34 cellular contexts compared by ENCODE assay signal in genomic region chr1:83109692-83110091, GRCh38.
"Had no signal": no experiment of that assay in that cellular context is flagged by ENCODE, and none has a peak within 500 bp of the region (broad histone marks: within the 10 kb centered on the region; RNA-seq: fewer than 3 reads in every experiment).

No MANE protein-coding gene starts in this region.

- H3K36me3 Mint-ChIP-seq: activated CD4-positive, alpha-beta memory T cell treated with anti-CD3 and anti-CD28 coated beads for 36 hours; activated naive CD4-positive, alpha-beta T cell treated with anti-CD3 and anti-CD28 coated beads, Interleukin-2, amount 50 U/mL, for 24 hours; activated naive CD8-positive, alpha-beta T cell treated with anti-CD3 and anti-CD28 coated beads, Interleukin-2, amount 10 ng/mL, durations not matched to agents 7 days and 5 days had no signal

- H3K27me3 Mint-ChIP-seq: activated CD4-positive, alpha-beta memory T cell treated with anti-CD3 and anti-CD28 coated beads for 36 hours; activated naive CD4-positive, alpha-beta T cell treated with anti-CD3 and anti-CD28 coated beads, Interleukin-2, amount 50 U/mL, for 24 hours; activated naive CD8-positive, alpha-beta T cell treated with anti-CD3 and anti-CD28 coated beads, Interleukin-2, amount 10 ng/mL, durations not matched to agents 7 days and 5 days; central memory CD8-positive, alpha-beta T cell had no signal

- H3K27ac Mint-ChIP-seq: activated CD4-positive, alpha-beta memory T cell treated with anti-CD3 and anti-CD28 coated beads for 36 hours; activated naive CD4-positive, alpha-beta T cell treated with anti-CD3 and anti-CD28 coated beads, Interleukin-2, amount 50 U/mL, for 24 hours; activated naive CD8-positive, alpha-beta T cell treated with anti-CD3 and anti-CD28 coated beads, Interleukin-2, amount 10 ng/mL, durations not matched to agents 7 days and 5 days; activated T-helper 2 cell treated with anti-CD3 and anti-CD28 coated beads, Interferon-gamma antibody, Interleukin-2, Interleukin-4, amounts not matched to agents 10 μg/mL and 5 μg/mL and 100 μg/mL, durations not matched to agents 14 hours and 24 hours and 36 hours; T-helper 1 cell treated with Interleukin-12 subunit alpha and Interleukin-12 subunit beta and Interleukin-4 antibody, amounts not matched to agents 30 μg/mL and 1 μg/mL, for 36 hours; T-helper 2 cell treated with Interferon-gamma antibody and Interleukin-4, amounts not matched to agents 5 μg/mL and 100 μg/mL, for 36 hours had no signal

- H3K4me1 Mint-ChIP-seq: activated naive CD4-positive, alpha-beta T cell treated with anti-CD3 and anti-CD28 coated beads, Interleukin-2, amount 50 U/mL, for 24 hours; central memory CD8-positive, alpha-beta T cell had no signal

- ATAC-seq: activated CD4-positive, CD25-positive, alpha-beta regulatory T cell treated with anti-CD3 and anti-CD28 coated beads, Interleukin-2, amount 50 U/mL, for 24 hours; PC-3 had no signal

- H3K9me3 Mint-ChIP-seq: activated CD4-positive, alpha-beta memory T cell treated with anti-CD3 and anti-CD28 coated beads for 36 hours; activated naive CD4-positive, alpha-beta T cell treated with anti-CD3 and anti-CD28 coated beads, Interleukin-2, amount 50 U/mL, for 24 hours; activated T-helper 2 cell treated with anti-CD3 and anti-CD28 coated beads, Interferon-gamma antibody, Interleukin-2, Interleukin-4, amounts not matched to agents 10 μg/mL and 5 μg/mL and 100 μg/mL, durations not matched to agents 14 hours and 24 hours and 36 hours; T-helper 1 cell treated with Interleukin-12 subunit alpha and Interleukin-12 subunit beta and Interleukin-4 antibody, amounts not matched to agents 30 μg/mL and 1 μg/mL, for 36 hours; T-helper 2 cell treated with Interferon-gamma antibody and Interleukin-4, amounts not matched to agents 5 μg/mL and 100 μg/mL, for 36 hours had no signal

- DNase-seq: activated CD4-positive, alpha-beta memory T cell treated with anti-CD3 and anti-CD28 coated beads for 36 hours; activated CD4-positive, alpha-beta T cell treated with anti-CD3 and anti-CD28 coated beads for 4 hours; activated CD4-positive, alpha-beta T cell treated with anti-CD3 and anti-CD28 coated beads, Interleukin-2, amount 50 U/mL, for 1 hour; activated CD8-positive, alpha-beta memory T cell treated with anti-CD3 and anti-CD28 coated beads, Interleukin-2, amount 50 U/mL, for 4 hours; activated gamma-delta T cell; activated naive CD4-positive, alpha-beta T cell treated with Interleukin-2 at 50 U/mL for 16 hours; activated naive CD8-positive, alpha-beta T cell treated with anti-CD3 and anti-CD28 coated beads, Interleukin-2, amount 10 ng/mL, durations not matched to agents 7 days and 5 days; activated T-cell treated with anti-CD3 and anti-CD28 coated beads for 4 hours; activated T-cell treated with anti-CD3 and anti-CD28 coated beads, Interleukin-2, amount 50 U/mL, for 48 hours; amygdala; NCI-H1092 treated with DMSO at 0.1 percent for 48 hours; NCI-H1417 treated with DMSO at 0.1 percent for 48 hours; NCI-H187 treated with DMSO at 0.1 percent for 48 hours; NCI-H2081; NCI-H2171 treated with DMSO at 0.1 percent for 48 hours; NCI-H2227 treated with DMSO at 0.1 percent for 48 hours; NCI-H446; NCI-H524; NCI-H69; NCI-H82; PC-3; Peyer's patch; RPMI8226; SHP77 treated with DMSO at 0.1 percent for 48 hours; SK-N-SH had no signal

- H3K4me3 Mint-ChIP-seq: activated CD4-positive, alpha-beta memory T cell treated with anti-CD3 and anti-CD28 coated beads for 36 hours; activated naive CD4-positive, alpha-beta T cell treated with anti-CD3 and anti-CD28 coated beads, Interleukin-2, amount 50 U/mL, for 24 hours; activated naive CD8-positive, alpha-beta T cell treated with anti-CD3 and anti-CD28 coated beads, Interleukin-2, amount 10 ng/mL, durations not matched to agents 7 days and 5 days; central memory CD8-positive, alpha-beta T cell; T-helper 1 cell treated with Interleukin-12 subunit alpha and Interleukin-12 subunit beta and Interleukin-4 antibody, amounts not matched to agents 30 μg/mL and 1 μg/mL, for 36 hours; T-helper 2 cell treated with Interferon-gamma antibody and Interleukin-4, amounts not matched to agents 5 μg/mL and 100 μg/mL, for 36 hours had no signal

- H3K4me3 ChIP-seq: ascending aorta, cardiac muscle cell, Peyer's patch, SJSA1 had no signal
